ENCODE assay signal across 2 cellular contexts in the genomic region with DNA sequence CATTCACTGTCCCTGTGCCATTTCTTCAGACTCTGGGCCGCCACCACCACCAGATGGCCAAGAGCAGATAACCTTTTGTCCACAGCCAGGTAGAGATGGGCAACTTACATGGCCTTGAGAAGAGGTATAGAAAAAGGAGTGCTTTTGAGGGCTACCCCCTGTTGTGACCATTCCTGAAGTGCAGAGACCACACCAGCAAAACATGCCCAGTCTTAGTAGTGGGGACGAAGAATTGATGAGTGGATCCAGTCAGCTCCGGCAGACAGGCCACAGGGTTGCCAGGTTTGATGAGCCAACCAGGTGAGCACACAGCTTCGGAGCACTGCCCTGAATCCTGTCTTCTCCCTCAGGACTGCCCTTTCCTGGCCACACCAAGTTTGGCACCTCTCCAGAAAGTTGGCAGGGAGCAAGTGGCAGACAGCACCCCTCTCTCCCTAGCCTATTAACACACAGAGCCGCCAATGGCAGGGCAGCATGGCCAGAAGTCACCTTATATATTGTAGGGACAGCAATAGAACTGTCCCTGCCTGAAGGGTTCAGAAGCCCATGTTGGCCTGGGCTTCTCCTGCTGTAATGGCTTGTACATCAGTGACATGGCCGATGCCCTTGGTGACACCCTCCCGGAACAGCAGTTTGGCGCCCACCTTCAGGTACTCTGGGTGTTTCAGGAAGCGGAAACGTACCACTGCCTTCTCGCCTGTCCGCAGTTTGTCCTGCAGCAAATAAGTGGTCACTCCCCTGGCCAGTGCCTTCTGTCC.
A peak's percentile ranks its signal among the peaks of the same experiment; 100 is the strongest.
TF ChIP-seq lines count a peak whose summit lies in the region.

No MANE protein-coding gene starts in this region.

TF ChIP-seq in PFSK-1, 5 proteins besides CTCF, POLR2A, EP300 and RAD21:
- no peak for TF ChIP-seq FOXP2 (optimal IDR thresholded peaks at IDR 0.05; ENCODE audit: borderline replicate concordance, extremely low read depth, extremely low read length, insufficient read depth)
- TF ChIP-seq, protein P1, sequence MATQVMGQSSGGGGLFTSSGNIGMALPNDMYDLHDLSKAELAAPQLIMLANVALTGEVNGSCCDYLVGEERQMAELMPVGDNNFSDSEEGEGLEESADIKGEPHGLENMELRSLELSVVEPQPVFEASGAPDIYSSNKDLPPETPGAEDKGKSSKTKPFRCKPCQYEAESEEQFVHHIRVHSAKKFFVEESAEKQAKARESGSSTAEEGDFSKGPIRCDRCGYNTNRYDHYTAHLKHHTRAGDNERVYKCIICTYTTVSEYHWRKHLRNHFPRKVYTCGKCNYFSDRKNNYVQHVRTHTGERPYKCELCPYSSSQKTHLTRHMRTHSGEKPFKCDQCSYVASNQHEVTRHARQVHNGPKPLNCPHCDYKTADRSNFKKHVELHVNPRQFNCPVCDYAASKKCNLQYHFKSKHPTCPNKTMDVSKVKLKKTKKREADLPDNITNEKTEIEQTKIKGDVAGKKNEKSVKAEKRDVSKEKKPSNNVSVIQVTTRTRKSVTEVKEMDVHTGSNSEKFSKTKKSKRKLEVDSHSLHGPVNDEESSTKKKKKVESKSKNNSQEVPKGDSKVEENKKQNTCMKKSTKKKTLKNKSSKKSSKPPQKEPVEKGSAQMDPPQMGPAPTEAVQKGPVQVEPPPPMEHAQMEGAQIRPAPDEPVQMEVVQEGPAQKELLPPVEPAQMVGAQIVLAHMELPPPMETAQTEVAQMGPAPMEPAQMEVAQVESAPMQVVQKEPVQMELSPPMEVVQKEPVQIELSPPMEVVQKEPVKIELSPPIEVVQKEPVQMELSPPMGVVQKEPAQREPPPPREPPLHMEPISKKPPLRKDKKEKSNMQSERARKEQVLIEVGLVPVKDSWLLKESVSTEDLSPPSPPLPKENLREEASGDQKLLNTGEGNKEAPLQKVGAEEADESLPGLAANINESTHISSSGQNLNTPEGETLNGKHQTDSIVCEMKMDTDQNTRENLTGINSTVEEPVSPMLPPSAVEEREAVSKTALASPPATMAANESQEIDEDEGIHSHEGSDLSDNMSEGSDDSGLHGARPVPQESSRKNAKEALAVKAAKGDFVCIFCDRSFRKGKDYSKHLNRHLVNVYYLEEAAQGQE (IDR thresholded peaks at IDR 0.05; ENCODE audit: insufficient read depth in 1 of 2, low read depth in 2 of 2, low read length in 2 of 2): no peak
- no peak for TF ChIP-seq TAF1 (IDR thresholded peaks at IDR 0.05; ENCODE audit: borderline replicate concordance, insufficient read depth, low read length)
- peak; percentile 24; the same call in 1 of the 2 replicates for TF ChIP-seq POLR2AphosphoS5 (IDR thresholded peaks at IDR 0.05; ENCODE audit: low read depth, low read length)

TF ChIP-seq in endothelial cell of umbilical vein, 7 proteins besides CTCF, POLR2A, EP300 and RAD21:
- no peak for TF ChIP-seq JUN (IDR thresholded peaks at IDR 0.05; ENCODE audit: borderline replicate concordance, insufficient read depth, insufficient read length, low read depth)
- no peak for TF ChIP-seq POLR2AphosphoS5 (IDR thresholded peaks at IDR 0.05; ENCODE audit: insufficient read depth, low read depth, low read length)
- no peak for TF ChIP-seq FOS (IDR thresholded peaks at IDR 0.05; ENCODE audit: borderline replicate concordance, insufficient read depth, low read length)
- TF ChIP-seq MYC (IDR thresholded peaks at IDR 0.05; ENCODE audit: low read depth, low read length): no peak
- no peak for TF ChIP-seq EZH2 (IDR thresholded peaks at IDR 0.05; ENCODE audit: borderline replicate concordance, low read depth, low read length, severe bottlenecking)
- TF ChIP-seq GATA2 (IDR thresholded peaks at IDR 0.05; ENCODE audit: insufficient read depth, insufficient read length, low read depth, low read length): no peak
